Comparison of ENCODE assay signal across 19 cellular contexts in genomic region chr9:107969141-107969540, GRCh38.
DNase-seq lines count a peak whose midpoint lies in the region; ATAC-seq and TF ChIP-seq lines count a peak whose summit lies in the region.
"Had no signal": no experiment of that assay in that cellular context is flagged by ENCODE, and none has a peak within 500 bp of the region (broad histone marks: within the 10 kb centered on the region; RNA-seq: fewer than 3 reads in every experiment).

No MANE protein-coding gene starts in this region.

- H3K4me1 ChIP-seq in esophagus squamous epithelium (peaks cover 0 to 72% (median 9%) of the 10 kb centered on the region in 3 donors), transverse colon (peaks cover 0 to 17% (median 6%) of the 10 kb centered on the region in 4 donors)
- H3K4me1 ChIP-seq: Caco-2 had no signal

- in situ Hi-C loops in transverse colon (cut with MboI; ENCODE audit: low pct_ligation_motif_present in 1 of 4, low pct_unique_long_range_greater_than_20kb in 1 of 4, low sequenced_read_pairs in 3 of 4) = no loop called here

- H3K27ac ChIP-seq in esophagus squamous epithelium (peak overlapping the region in 3 of 4 donors; percentile 70 to 87 (median 72)), transverse colon (no peak overlapping the region), substantia nigra (ENCODE audit: low read depth, low read length, poor library complexity, severe bottlenecking) (no peak overlapping the region)
- H3K27ac ChIP-seq: 22Rv1, BLaER1, C4-2B had no signal

- H3K4me3 ChIP-seq in esophagus squamous epithelium (no peak overlapping the region), transverse colon (no peak overlapping the region)
- H3K4me3 ChIP-seq: BLaER1, GM23338 had no signal

- 36 to 53% methylated on average over 5 of the region's 5 CpGs for WGBS in esophagus squamous epithelium, 2 donors
- WGBS in transverse colon (ENCODE audit: low coverage in 1 of 2), 2 donors = 59 to 63% methylated on average over 4 to 5 of the region's 5 CpGs

- peak; percentile 34 for DNase-seq in NCI-H748 (lab: John Stamatoyannopoulos, UW; ENCODE audit: unreplicated experiment)
- DNase-seq in NCI-H748 treated with DMSO at 0.1 percent for 48 hours (lab: John Stamatoyannopoulos, UW) = no peak
- no peak for DNase-seq in esophagus squamous epithelium (lab: John Stamatoyannopoulos, UW)
- DNase-seq in left kidney (ENCODE audit: low read depth, low spot score) = peak; percentile 72
- DNase-seq in transverse colon = peak; percentile 26
- DNase-seq in substantia nigra (lab: John Stamatoyannopoulos, UW) = no peak
- no peak for DNase-seq in sciatic nerve (ENCODE audit: low spot score)
- DNase-seq: Caco-2; CD4-positive, CD25-positive, alpha-beta regulatory T cell; CD8-positive, alpha-beta T cell; DMS153; DND-41; H9 had no signal

- TF ChIP-seq CTCF in esophagus squamous epithelium (IDR thresholded peaks at IDR 0.05) = no peak
- no peak for TF ChIP-seq CTCF in transverse colon (IDR thresholded peaks at IDR 0.05)

- TF ChIP-seq POLR2A in esophagus squamous epithelium (IDR thresholded peaks at IDR 0.05) (no peak), transverse colon (IDR thresholded peaks at IDR 0.05) (no peak)

- H3K9me3 ChIP-seq in esophagus squamous epithelium (no peaks in the 10 kb centered on the region), transverse colon (no peaks in the 10 kb centered on the region)
- H3K9me3 ChIP-seq: BLaER1, Caco-2 had no signal

- intact Hi-C loops in esophagus squamous epithelium (cut with DNase I) (no loop called here), transverse colon (cut with DNase I; ENCODE audit: low total_unique reads) (no loop called here), sciatic nerve (cut with DNase I) (no loop called here)

- ATAC-seq in GM18870 (IDR thresholded peaks at IDR 0.05; ENCODE audit: unreplicated experiment) = no peak
- no peak for ATAC-seq in sciatic nerve
- ATAC-seq: CD8-positive, alpha-beta T cell; GM23338; HCT116 had no signal

- H3K27me3 ChIP-seq in esophagus squamous epithelium = no peaks in the 10 kb centered on the region
- H3K27me3 ChIP-seq in transverse colon = no peaks in the 10 kb centered on the region
- H3K27me3 ChIP-seq: BLaER1 had no signal

- H3K36me3 ChIP-seq in esophagus squamous epithelium = no peaks in the 10 kb centered on the region
- H3K36me3 ChIP-seq in transverse colon = no peaks in the 10 kb centered on the region
- H3K36me3 ChIP-seq: BLaER1 had no signal

- no peak for TF ChIP-seq EP300 in transverse colon (IDR thresholded peaks at IDR 0.05; ENCODE audit: low read depth)

Comparison
In these comparisons a context has a peak if more than half of its experiments do, and no peak if none do; other contexts are left out.
1. DNase-seq: peak in NCI-H748 (single experiment), left kidney (single experiment) and transverse colon (single experiment); none in NCI-H748 treated with DMSO at 0.1 percent for 48 hours (single experiment), esophagus squamous epithelium (single experiment), substantia nigra (0 of 49) and sciatic nerve (single experiment).
2. H3K27ac ChIP-seq: peak in esophagus squamous epithelium (3 of 4); none in transverse colon (0 of 4) and substantia nigra (single experiment).